ENCODE assay signal across 8 cellular contexts in the genomic region with DNA sequence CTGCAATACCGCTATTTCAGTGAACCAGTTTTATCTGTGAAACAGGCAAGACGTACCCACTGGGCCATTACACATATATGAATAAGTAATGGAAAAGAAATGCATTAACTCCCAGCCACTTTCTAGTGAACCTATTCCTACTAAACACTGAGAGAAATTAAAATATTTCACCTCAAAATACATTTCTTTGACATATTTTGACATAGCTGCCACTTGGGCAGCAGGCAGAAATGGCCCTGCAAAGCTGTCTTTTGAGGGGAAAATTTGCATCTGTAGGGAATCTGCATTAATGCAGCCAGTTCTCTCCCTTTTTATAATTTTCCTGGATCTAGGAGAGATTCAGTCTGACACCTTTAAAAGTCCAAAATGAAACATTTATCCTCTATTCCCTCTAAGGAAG.
"Had no signal": no experiment of that assay in that cellular context is flagged by ENCODE, and none has a peak within 500 bp of the region (broad histone marks: within the 10 kb centered on the region; RNA-seq: fewer than 3 reads in every experiment).

No MANE protein-coding gene starts in this region.

- FAIRE-seq: G401.6, GM12878, GM12891, GM12892, GM18507, GM19239 had no signal

- DNase-seq: GDM1, GF-D8 had no signal

- H3K4me3 ChIP-seq: GM12878 had no signal

- ATAC-seq: GM12878 had no signal
